ENCODE assay signal across 22 cellular contexts in genomic region chr1:69967245-69967766, GRCh38.
DNase-seq lines count a peak whose midpoint lies in the region; ATAC-seq, FAIRE-seq and TF ChIP-seq lines count a peak whose summit lies in the region.
"Had no signal": no experiment of that assay in that cellular context is flagged by ENCODE, and none has a peak within 500 bp of the region (broad histone marks: within the 10 kb centered on the region; RNA-seq: fewer than 3 reads in every experiment).

No MANE protein-coding gene starts in this region.

- H3K4me1 ChIP-seq in upper lobe of right lung, result no peaks in the 10 kb centered on the region
- H3K4me1 ChIP-seq: adrenal gland, foreskin keratinocyte, parathyroid adenoma, Peyer's patch, thyroid gland had no signal

- no peaks in the 10 kb centered on the region for H3K36me3 Mint-ChIP-seq in activated CD4-positive, alpha-beta T cell treated with anti-CD3 and anti-CD28 coated beads, Interleukin-2, amount 10 ng/mL, durations not matched to agents 7 days and 5 days (ENCODE audit: low read depth)
- H3K36me3 Mint-ChIP-seq: memory B cell had no signal

- H3K36me3 ChIP-seq in GM06990 (ENCODE audit: control insufficient read depth, insufficient read depth, low read length) (no peaks in the 10 kb centered on the region), upper lobe of right lung (no peaks in the 10 kb centered on the region), H7 (replicated peaks; ENCODE audit: control insufficient read depth, insufficient read depth, low read length) (no peaks in the 10 kb centered on the region)
- H3K36me3 ChIP-seq: adrenal gland, Peyer's patch, thyroid gland had no signal

- TF ChIP-seq CTCF in GM06990 (IDR thresholded peaks at IDR 0.05; ENCODE audit: insufficient read depth, low read length, poor library complexity, severe bottlenecking) (no peak), upper lobe of right lung (IDR thresholded peaks at IDR 0.05) (no peak)

- POLR2A ChIA-PET in activated CD4-positive, alpha-beta T cell treated with anti-CD3 and anti-CD28 coated beads, Interleukin-2, amount 10 ng/mL, durations not matched to agents 7 days and 5 days (lab: Charles Lee), result no interaction called here

- H3K27me3 ChIP-seq in GM06990 (replicated peaks; ENCODE audit: control insufficient read depth, insufficient read depth, low read length), result no peaks in the 10 kb centered on the region
- H3K27me3 ChIP-seq in upper lobe of right lung, result no peaks in the 10 kb centered on the region
- no peaks in the 10 kb centered on the region for H3K27me3 ChIP-seq in H7 (ENCODE audit: control insufficient read depth, insufficient read depth, low read length)
- H3K27me3 ChIP-seq: adrenal gland, foreskin keratinocyte, Peyer's patch, thyroid gland had no signal

- DNase-seq in GM06990 (ENCODE audit: extremely low read depth, insufficient read length), result peak; percentile 5
- peak; percentile 52 for DNase-seq in NCI-H69 (lab: John Stamatoyannopoulos, UW)
- peak; percentile 74 for DNase-seq in islet precursor cell
- no peak for DNase-seq in activated CD4-positive, alpha-beta T cell treated with anti-CD3 and anti-CD28 coated beads, Interleukin-2, amount 10 ng/mL, durations not matched to agents 7 days and 5 days
- DNase-seq in frontal cortex (ENCODE audit: low spot score in 2 of 2), result no peak
- DNase-seq in upper lobe of right lung, result no peak
- no peak for DNase-seq in H7
- DNase-seq: activated CD4-positive, alpha-beta T cell treated with anti-CD3 and anti-CD28 coated beads for 48 hours; activated effector memory CD4-positive, alpha-beta T cell treated with Interleukin-2 at 50 U/mL for 16 hours; adrenal gland; hypothalamus; Kasumi-1; Peyer's patch; stimulated activated naive CD4-positive, alpha-beta T cell treated with Interleukin-2 at 50 U/mL for 16 hours; thyroid gland had no signal

- no peak for FAIRE-seq in frontal cortex (lab: Jason Lieb, UNC)
- FAIRE-seq: GM12891 had no signal

- intact Hi-C loops in upper lobe of right lung (cut with DNase I), result no loop called here

- CTCF ChIA-PET in activated CD4-positive, alpha-beta T cell treated with anti-CD3 and anti-CD28 coated beads, Interleukin-2, amount 10 ng/mL, durations not matched to agents 7 days and 5 days (lab: Charles Lee), result no interaction called here

- H3K9me3 ChIP-seq in upper lobe of right lung, result peaks cover 3% of the 10 kb centered on the region
- H3K9me3 ChIP-seq: adrenal gland, Peyer's patch, thyroid gland had no signal

- no peaks in the 10 kb centered on the region for H3K27me3 Mint-ChIP-seq in activated CD4-positive, alpha-beta T cell treated with anti-CD3 and anti-CD28 coated beads, Interleukin-2, amount 10 ng/mL, durations not matched to agents 7 days and 5 days
- H3K27me3 Mint-ChIP-seq: dendritic cell treated with granulocyte-macrophage colony-stimulating factor and Interleukin-4, amounts not matched to agents 40 ng/mL and 50 ng/mL, for 4 days; memory B cell; natural killer cell treated with Interleukin-12 subunit alpha and Interleukin-12 subunit beta and Interleukin-15 and Interleukin-18, amount 100 ng/mL, for 72 hours had no signal

- ATAC-seq in HG02885 (IDR thresholded peaks at IDR 0.05; ENCODE audit: poor library complexity, unreplicated experiment) (peak; percentile 43), upper lobe of right lung (no peak)
- ATAC-seq: foreskin keratinocyte; natural killer cell treated with Interleukin-12 subunit alpha and Interleukin-12 subunit beta and Interleukin-15 and Interleukin-18, amount 100 ng/mL, for 72 hours had no signal

- no peak overlapping the region for H3K27ac ChIP-seq in upper lobe of right lung
- H3K27ac ChIP-seq: adrenal gland, foreskin keratinocyte, parathyroid adenoma, Peyer's patch, thyroid gland had no signal

- H3K4me3 ChIP-seq in GM06990 (replicated peaks; ENCODE audit: low read depth, low read length) (no peak overlapping the region), upper lobe of right lung (no peak overlapping the region), H7 (ENCODE audit: insufficient read depth, low read depth, low read length) (no peak overlapping the region)
- H3K4me3 ChIP-seq: adrenal gland, Peyer's patch, thyroid gland had no signal

- peaks cover 5% of the 10 kb centered on the region for H3K9me3 Mint-ChIP-seq in activated CD4-positive, alpha-beta T cell treated with anti-CD3 and anti-CD28 coated beads, Interleukin-2, amount 10 ng/mL, durations not matched to agents 7 days and 5 days

- no peak overlapping the region for H3K4me3 Mint-ChIP-seq in activated CD4-positive, alpha-beta T cell treated with anti-CD3 and anti-CD28 coated beads, Interleukin-2, amount 10 ng/mL, durations not matched to agents 7 days and 5 days
- H3K4me3 Mint-ChIP-seq: dendritic cell treated with granulocyte-macrophage colony-stimulating factor and Interleukin-4, amounts not matched to agents 40 ng/mL and 50 ng/mL, for 4 days; memory B cell; natural killer cell treated with Interleukin-12 subunit alpha and Interleukin-12 subunit beta and Interleukin-15 and Interleukin-18, amount 100 ng/mL, for 72 hours had no signal

- H3K27ac Mint-ChIP-seq in activated CD4-positive, alpha-beta T cell treated with anti-CD3 and anti-CD28 coated beads, Interleukin-2, amount 10 ng/mL, durations not matched to agents 7 days and 5 days, result no peak overlapping the region
- H3K27ac Mint-ChIP-seq: dendritic cell treated with granulocyte-macrophage colony-stimulating factor and Interleukin-4, amounts not matched to agents 40 ng/mL and 50 ng/mL, for 4 days; memory B cell; natural killer cell treated with Interleukin-12 subunit alpha and Interleukin-12 subunit beta and Interleukin-15 and Interleukin-18, amount 100 ng/mL, for 72 hours had no signal

- no peaks in the 10 kb centered on the region for H3K4me1 Mint-ChIP-seq in activated CD4-positive, alpha-beta T cell treated with anti-CD3 and anti-CD28 coated beads, Interleukin-2, amount 10 ng/mL, durations not matched to agents 7 days and 5 days
- H3K4me1 Mint-ChIP-seq: memory B cell had no signal

Comparison
In these comparisons a context has a peak if more than half of its experiments do, and no peak if none do; other contexts are left out.
1. DNase-seq: peak in GM06990 (single experiment), NCI-H69 (single experiment) and islet precursor cell (single experiment); none in activated CD4-positive, alpha-beta T cell treated with anti-CD3 and anti-CD28 coated beads, Interleukin-2, amount 10 ng/mL, durations not matched to agents 7 days and 5 days (single experiment), frontal cortex (0 of 2), upper lobe of right lung (single experiment) and H7 (single experiment).